Comparison of ENCODE assay signal across 8 cellular contexts in genomic region chr6:30626484-30627366, GRCh38. TPM values are rescaled to one million over a fixed set of nuclear protein-coding genes. Genes with fewer than 3 reads are reported as not detected.
DNase-seq lines count a peak whose midpoint lies in the region; ATAC-seq and TF ChIP-seq lines count a peak whose summit lies in the region.

Gene ATAT1 (plus strand): TSS chr6:30626874.

- H3K36me3 ChIP-seq in CD8-positive, alpha-beta T cell (ENCODE audit: insufficient read depth, low read length): peaks cover 29% of the 10 kb centered on the region
- peaks cover 0 to 70% (median 0%) of the 10 kb centered on the region in 3 donors for H3K36me3 ChIP-seq in Peyer's patch
- H3K36me3 ChIP-seq in naive thymus-derived CD4-positive, alpha-beta T cell (ENCODE audit: control insufficient read depth in 2 of 3, insufficient read depth in 3 of 3, low read length in 3 of 3): peaks cover 0 to 51% (median 19%) of the 10 kb centered on the region in 3 experiments

- peak; percentile 61 for TF ChIP-seq CTCF in CD8-positive, alpha-beta T cell (IDR thresholded peaks at IDR 0.05)
- peak; percentile 32 to 56 (median 44) for TF ChIP-seq CTCF in Peyer's patch (IDR thresholded peaks at IDR 0.05)

- H3K27me3 Mint-ChIP-seq in CD8-positive, alpha-beta T cell (ENCODE audit: low read depth): no peaks in the 10 kb centered on the region
- no peaks in the 10 kb centered on the region for H3K27me3 Mint-ChIP-seq in IgD-negative memory B cell
- no peaks in the 10 kb centered on the region for H3K27me3 Mint-ChIP-seq in activated T-helper 1 cell treated with anti-CD3 and anti-CD28 coated beads, Interleukin-12 subunit alpha, Interleukin-12 subunit beta, Interleukin-2, Interleukin-4 antibody, amounts not matched to agents 30 ng/mL and 10 ng/mL and 1 ng/mL, durations not matched to agents 14 hours and 24 hours and 36 hours (ENCODE audit: insufficient read depth)
- H3K27me3 Mint-ChIP-seq in naive thymus-derived CD4-positive, alpha-beta T cell: no peaks in the 10 kb centered on the region
- H3K27me3 Mint-ChIP-seq in stimulated activated memory B cell treated with anti-CD40 and anti-IgM and Interleukin-4, amounts not matched to agents 10 μg/mL and 1 μg/mL and 100 μg/mL, for 72 hours: no peaks in the 10 kb centered on the region

- H3K4me3 Mint-ChIP-seq in CD8-positive, alpha-beta T cell: peak within 1 kb of the TSS; percentile 89
- peak within 1 kb of the TSS; percentile 85 to 95 (median 91) for H3K4me3 Mint-ChIP-seq in IgD-negative memory B cell
- peak within 1 kb of the TSS; percentile 91 for H3K4me3 Mint-ChIP-seq in activated T-helper 1 cell treated with anti-CD3 and anti-CD28 coated beads, Interleukin-12 subunit alpha, Interleukin-12 subunit beta, Interleukin-2, Interleukin-4 antibody, amounts not matched to agents 30 ng/mL and 10 ng/mL and 1 ng/mL, durations not matched to agents 14 hours and 24 hours and 36 hours
- peak within 1 kb of the TSS; percentile 88 to 97 (median 92) for H3K4me3 Mint-ChIP-seq in naive thymus-derived CD4-positive, alpha-beta T cell
- H3K4me3 Mint-ChIP-seq in stimulated activated memory B cell treated with anti-CD40 and anti-IgM and Interleukin-4, amounts not matched to agents 10 μg/mL and 1 μg/mL and 100 μg/mL, for 72 hours: peak within 1 kb of the TSS; percentile 96

- H3K27ac ChIP-seq in CD8-positive, alpha-beta T cell (ENCODE audit: low read depth, low read length): peak within 1 kb of the TSS; percentile 85
- H3K27ac ChIP-seq in Peyer's patch: peak within 1 kb of the TSS; percentile 83 to 93 (median 89)
- peak within 1 kb of the TSS; percentile 92 for H3K27ac ChIP-seq in naive thymus-derived CD4-positive, alpha-beta T cell (ENCODE audit: low read depth, low read length)

- no peaks in the 10 kb centered on the region for H3K9me3 ChIP-seq in CD8-positive, alpha-beta T cell (ENCODE audit: low read length)
- no peaks in the 10 kb centered on the region for H3K9me3 ChIP-seq in Peyer's patch
- no peaks in the 10 kb centered on the region for H3K9me3 ChIP-seq in naive thymus-derived CD4-positive, alpha-beta T cell (ENCODE audit: control insufficient read depth in 2 of 3, low read length in 3 of 3)

- H3K36me3 Mint-ChIP-seq in CD8-positive, alpha-beta T cell: peaks cover 64% of the 10 kb centered on the region
- H3K36me3 Mint-ChIP-seq in IgD-negative memory B cell: peaks cover 7% of the 10 kb centered on the region
- H3K36me3 Mint-ChIP-seq in activated T-helper 1 cell treated with anti-CD3 and anti-CD28 coated beads, Interleukin-12 subunit alpha, Interleukin-12 subunit beta, Interleukin-2, Interleukin-4 antibody, amounts not matched to agents 30 ng/mL and 10 ng/mL and 1 ng/mL, durations not matched to agents 14 hours and 24 hours and 36 hours (ENCODE audit: low read depth): peaks cover 33% of the 10 kb centered on the region
- H3K36me3 Mint-ChIP-seq in naive thymus-derived CD4-positive, alpha-beta T cell: peaks cover 7 to 27% (median 14%) of the 10 kb centered on the region in 5 donors
- H3K36me3 Mint-ChIP-seq in stimulated activated memory B cell treated with anti-CD40 and anti-IgM and Interleukin-4, amounts not matched to agents 10 μg/mL and 1 μg/mL and 100 μg/mL, for 72 hours: peaks cover 46% of the 10 kb centered on the region

- peaks cover 16% of the 10 kb centered on the region for H3K4me1 ChIP-seq in CD8-positive, alpha-beta T cell (ENCODE audit: insufficient read depth, low read length)
- peaks cover 0 to 12% (median 1%) of the 10 kb centered on the region in 4 donors for H3K4me1 ChIP-seq in Peyer's patch
- H3K4me1 ChIP-seq in naive thymus-derived CD4-positive, alpha-beta T cell (ENCODE audit: control insufficient read depth in 2 of 2, insufficient read depth in 2 of 2, low read length in 2 of 2): peaks cover 10 to 13% of the 10 kb centered on the region in 2 donors

- peak within 1 kb of the TSS; percentile 97 for H3K27ac Mint-ChIP-seq in CD8-positive, alpha-beta T cell
- peak within 1 kb of the TSS; percentile 92 to 98 (median 96) for H3K27ac Mint-ChIP-seq in IgD-negative memory B cell
- peak within 1 kb of the TSS; percentile 95 for H3K27ac Mint-ChIP-seq in activated T-helper 1 cell treated with anti-CD3 and anti-CD28 coated beads, Interleukin-12 subunit alpha, Interleukin-12 subunit beta, Interleukin-2, Interleukin-4 antibody, amounts not matched to agents 30 ng/mL and 10 ng/mL and 1 ng/mL, durations not matched to agents 14 hours and 24 hours and 36 hours
- peak within 1 kb of the TSS; percentile 89 to 97 (median 96) for H3K27ac Mint-ChIP-seq in naive thymus-derived CD4-positive, alpha-beta T cell
- H3K27ac Mint-ChIP-seq in stimulated activated memory B cell treated with anti-CD40 and anti-IgM and Interleukin-4, amounts not matched to agents 10 μg/mL and 1 μg/mL and 100 μg/mL, for 72 hours: peak within 1 kb of the TSS; percentile 86

- ATAC-seq in CD8-positive, alpha-beta T cell: peak; percentile 99
- ATAC-seq in GM21381 (IDR thresholded peaks at IDR 0.05; ENCODE audit: unreplicated experiment): peak; percentile 81
- ATAC-seq in naive thymus-derived CD4-positive, alpha-beta T cell: peak; percentile 100
- ATAC-seq in stimulated activated memory B cell treated with anti-CD40 and anti-IgM and Interleukin-4, amounts not matched to agents 10 μg/mL and 1 μg/mL and 100 μg/mL, for 72 hours: peak; percentile 99

- H3K27me3 ChIP-seq in CD8-positive, alpha-beta T cell (ENCODE audit: insufficient read depth, low read length): no peaks in the 10 kb centered on the region
- no peaks in the 10 kb centered on the region for H3K27me3 ChIP-seq in Peyer's patch
- H3K27me3 ChIP-seq in naive thymus-derived CD4-positive, alpha-beta T cell (ENCODE audit: control insufficient read depth in 2 of 2, insufficient read depth in 2 of 2, low read length in 2 of 2): no peaks in the 10 kb centered on the region

- DNase-seq in CD8-positive, alpha-beta T cell: peak; percentile 78 to 92 (median 91)
- DNase-seq in Peyer's patch (peak; percentile 90 to 97 (median 96)), fibroblast of gingiva (ENCODE audit: low read depth) (peak; percentile 68)
- DNase-seq in activated T-helper 1 cell treated with anti-CD3 and anti-CD28 coated beads, Interleukin-12 subunit alpha, Interleukin-12 subunit beta, Interleukin-2, Interleukin-4 antibody, amounts not matched to agents 30 ng/mL and 10 ng/mL and 1 ng/mL, durations not matched to agents 14 hours and 24 hours and 36 hours (ENCODE audit: low spot score): peak; percentile 84
- peak; percentile 80 to 90 (median 85) for DNase-seq in naive thymus-derived CD4-positive, alpha-beta T cell

- CTCF ChIA-PET in CD8-positive, alpha-beta T cell (lab: Charles Lee): interaction anchor here (0.6 to 2.1 kb wide), 13 partner anchors 9 to 287 kb away, joined by 3 to 12 read pairs (median 4); partner anchors contain the start of genes DHX16, MRPS18B and PPP1R10
- CTCF ChIA-PET in naive thymus-derived CD4-positive, alpha-beta T cell (lab: Charles Lee): interaction anchor here (0.7 to 1.3 kb wide), 4 partner anchors 12 to 147 kb away, joined by 3 read pairs; no protein-coding TSS in a partner anchor

- POLR2A ChIA-PET in CD8-positive, alpha-beta T cell (lab: Charles Lee): interaction anchor here (0.9 to 6.3 kb wide), 6 partner anchors 8 to 46 kb away, joined by 3 to 33 read pairs (median 4); partner anchors contain the start of genes DHX16, MRPS18B and PPP1R10
- POLR2A ChIA-PET in naive thymus-derived CD4-positive, alpha-beta T cell (lab: Charles Lee): interaction anchor here (0.6 to 2.2 kb wide), 8 partner anchors 9 to 136 kb away, joined by 3 to 22 read pairs (median 4); partner anchors contain the start of genes ABCF1, MRPS18B and PPP1R10

- H3K4me3 ChIP-seq in CD8-positive, alpha-beta T cell (ENCODE audit: low read depth, low read length): peak within 1 kb of the TSS; percentile 68
- peak within 1 kb of the TSS; percentile 53 to 70 (median 62) for H3K4me3 ChIP-seq in Peyer's patch
- H3K4me3 ChIP-seq in naive thymus-derived CD4-positive, alpha-beta T cell (ENCODE audit: low read length): peak within 1 kb of the TSS; percentile 84

- intact Hi-C loops in CD8-positive, alpha-beta T cell (cut with DNase I, micrococcal nuclease): loop anchor here (1.0 kb wide), 4 partner anchors 8 to 47 kb away; partner anchors contain the start of genes C6orf136 (in 2 of the 2), DHX16 (in 2 of the 2), MRPS18B (in 1 of the 2) and PPP1R10 (in 1 of the 2)
- intact Hi-C loops in activated T-helper 1 cell treated with anti-CD3 and anti-CD28 coated beads, Interleukin-12 subunit alpha, Interleukin-12 subunit beta, Interleukin-2, Interleukin-4 antibody, amounts not matched to agents 30 ng/mL and 10 ng/mL and 1 ng/mL, durations not matched to agents 14 hours and 24 hours and 36 hours (cut with micrococcal nuclease): loop anchor here (1.0 to 2.0 kb wide), 6 partner anchors 9 to 461 kb away; partner anchors contain the start of genes DHX16, GNL1, MDC1 and MRPS18B
- intact Hi-C loops in naive thymus-derived CD4-positive, alpha-beta T cell (cut with micrococcal nuclease): loop anchor here (1.0 to 2.0 kb wide), 8 partner anchors 9 to 104 kb away; partner anchors contain the start of genes C6orf136 (in 2 of the 2), DHX16 (in 2 of the 2), MRPS18B (in 2 of the 2) and PPP1R10 (in 2 of the 2)

- peaks cover 29% of the 10 kb centered on the region for H3K4me1 Mint-ChIP-seq in CD8-positive, alpha-beta T cell (ENCODE audit: low read depth)
- H3K4me1 Mint-ChIP-seq in IgD-negative memory B cell: peaks cover 14 to 21% (median 15%) of the 10 kb centered on the region in 3 donors
- peaks cover 27% of the 10 kb centered on the region for H3K4me1 Mint-ChIP-seq in activated T-helper 1 cell treated with anti-CD3 and anti-CD28 coated beads, Interleukin-12 subunit alpha, Interleukin-12 subunit beta, Interleukin-2, Interleukin-4 antibody, amounts not matched to agents 30 ng/mL and 10 ng/mL and 1 ng/mL, durations not matched to agents 14 hours and 24 hours and 36 hours (ENCODE audit: low read depth)
- H3K4me1 Mint-ChIP-seq in naive thymus-derived CD4-positive, alpha-beta T cell: peaks cover 15 to 35% (median 24%) of the 10 kb centered on the region in 7 donors
- peaks cover 29% of the 10 kb centered on the region for H3K4me1 Mint-ChIP-seq in stimulated activated memory B cell treated with anti-CD40 and anti-IgM and Interleukin-4, amounts not matched to agents 10 μg/mL and 1 μg/mL and 100 μg/mL, for 72 hours

- peak; percentile 63 to 79 for TF ChIP-seq POLR2A in Peyer's patch (IDR thresholded peaks at IDR 0.05)

- H3K9me3 Mint-ChIP-seq in CD8-positive, alpha-beta T cell: no peaks in the 10 kb centered on the region
- H3K9me3 Mint-ChIP-seq in IgD-negative memory B cell: no peaks in the 10 kb centered on the region
- H3K9me3 Mint-ChIP-seq in activated T-helper 1 cell treated with anti-CD3 and anti-CD28 coated beads, Interleukin-12 subunit alpha, Interleukin-12 subunit beta, Interleukin-2, Interleukin-4 antibody, amounts not matched to agents 30 ng/mL and 10 ng/mL and 1 ng/mL, durations not matched to agents 14 hours and 24 hours and 36 hours: no peaks in the 10 kb centered on the region
- peaks cover 0 to 1% (median 0%) of the 10 kb centered on the region in 11 donors for H3K9me3 Mint-ChIP-seq in naive thymus-derived CD4-positive, alpha-beta T cell
- H3K9me3 Mint-ChIP-seq in stimulated activated memory B cell treated with anti-CD40 and anti-IgM and Interleukin-4, amounts not matched to agents 10 μg/mL and 1 μg/mL and 100 μg/mL, for 72 hours: no peaks in the 10 kb centered on the region

RNA-seq across cellular contexts. Expression of gene ATAT1, which starts in this region (rescaled TPM):
- 1 to 10 TPM; 4.2 to 6.8 TPM for total RNA-seq in CD8-positive, alpha-beta T cell
- polyA plus RNA-seq in IgD-negative memory B cell: 2.0 TPM
- 10 to 100 TPM in 2 of 4 donors, 1 to 10 TPM in 2; 8.2 to 25.2 (median 15.1) TPM for total RNA-seq in Peyer's patch
- total RNA-seq in activated T-helper 1 cell treated with anti-CD3 and anti-CD28 coated beads, Interleukin-12 subunit alpha, Interleukin-12 subunit beta, Interleukin-2, Interleukin-4 antibody, amounts not matched to agents 30 ng/mL and 10 ng/mL and 1 ng/mL, durations not matched to agents 14 hours and 24 hours and 36 hours: 11.6 and 13.4 TPM in 2 replicates
- total RNA-seq in naive thymus-derived CD4-positive, alpha-beta T cell: 10 to 100 TPM in 2 of 5 experiments, 1 to 10 TPM in 3; 7.0 to 12.0 (median 9.5) TPM
- polyA plus RNA-seq in naive thymus-derived CD4-positive, alpha-beta T cell: 1 to 10 TPM; 1.3 to 1.9 TPM

Comparison
In these comparisons a context has a peak if more than half of its experiments do, and no peak if none do; other contexts are left out.
1. Peak in every context shown above with its lines: DNase-seq, ATAC-seq, H3K4me3 ChIP-seq and H3K27ac ChIP-seq.